ENCODE assay signal across 11 cellular contexts in the genomic region with DNA sequence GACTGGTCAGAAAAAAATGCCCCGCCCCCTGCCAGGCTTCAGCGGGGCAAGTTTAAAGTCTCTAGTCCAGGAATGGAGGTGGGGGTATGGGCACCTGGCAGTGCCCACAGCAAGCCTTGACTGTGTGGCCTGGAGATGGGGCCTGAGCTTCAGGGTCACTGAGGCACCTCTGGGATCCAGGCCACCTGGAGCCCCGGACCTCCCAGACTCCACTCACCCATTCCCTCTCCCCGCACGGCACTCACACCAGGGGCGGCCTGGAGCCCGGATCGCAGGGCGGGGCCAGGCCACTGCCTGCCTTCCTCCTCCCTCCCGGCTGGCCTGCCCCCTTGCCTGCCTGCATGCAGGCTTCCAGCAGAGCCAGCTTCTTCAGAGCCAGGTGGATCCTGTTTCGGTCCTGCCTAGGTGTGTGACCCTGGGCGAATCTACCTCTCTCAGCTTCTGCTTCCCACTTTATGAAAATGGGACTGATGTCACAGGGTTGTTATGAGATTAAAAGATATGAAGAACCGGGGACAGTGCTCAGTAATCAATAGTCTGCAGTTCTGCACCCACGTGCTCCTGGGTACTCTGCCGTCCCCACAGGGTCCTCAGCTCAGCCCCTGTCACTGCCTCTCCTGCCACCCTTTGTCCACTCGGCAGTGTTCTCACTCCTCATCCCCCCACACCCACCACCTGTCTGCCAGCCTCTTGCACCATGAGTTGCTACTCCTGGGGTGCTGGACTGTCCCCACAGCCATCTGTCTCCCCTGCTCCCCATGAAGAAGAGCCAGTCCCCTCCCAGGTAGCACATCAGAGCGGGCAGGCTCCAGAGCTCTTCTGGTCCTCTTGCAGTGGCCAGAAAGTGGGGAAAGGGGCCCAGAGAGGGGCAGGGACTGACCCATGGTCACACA. TPM values are rescaled to one million over a fixed set of nuclear protein-coding genes. Genes with fewer than 3 reads are reported as not detected.
DNase-seq lines count a peak whose midpoint lies in the region; ATAC-seq and TF ChIP-seq lines count a peak whose summit lies in the region.
"Had no signal": no experiment of that assay in that cellular context is flagged by ENCODE, and none has a peak within 500 bp of the region (broad histone marks: within the 10 kb centered on the region; RNA-seq: fewer than 3 reads in every experiment).

No MANE protein-coding gene starts in this region.

- H3K9me3 ChIP-seq in gastroesophageal sphincter: no peaks in the 10 kb centered on the region

- peaks cover 0 to 28% (median 6%) of the 10 kb centered on the region in 3 donors for H3K36me3 Mint-ChIP-seq in naive thymus-derived CD8-positive, alpha-beta T cell

- H3K4me1 Mint-ChIP-seq in naive thymus-derived CD8-positive, alpha-beta T cell: peaks cover 25 to 57% (median 51%) of the 10 kb centered on the region in 4 donors

- POLR2A ChIA-PET in naive thymus-derived CD8-positive, alpha-beta T cell (lab: Charles Lee): interaction anchor here (0.7 to 3.7 kb wide), 3 partner anchors 12 to 16 kb away, joined by 3 to 19 read pairs (median 13); no protein-coding TSS in a partner anchor

- no peak for TF ChIP-seq EP300 in gastroesophageal sphincter (IDR thresholded peaks at IDR 0.05)

- no peak for ATAC-seq in gastroesophageal sphincter
- no peak for ATAC-seq in naive thymus-derived CD8-positive, alpha-beta T cell
- ATAC-seq in HG03095 (IDR thresholded peaks at IDR 0.05; ENCODE audit: unreplicated experiment): no peak

- peak overlapping the region in 7 of 10 donors; percentile 11 to 67 (median 56) for H3K27ac Mint-ChIP-seq in naive thymus-derived CD8-positive, alpha-beta T cell

- H3K27me3 ChIP-seq in gastroesophageal sphincter: peaks cover 41% of the 10 kb centered on the region

- H3K27ac ChIP-seq in C4-2B (peak overlapping the region; percentile 30), gastroesophageal sphincter (peak overlapping the region in 3 of 4 donors; percentile 33 to 72 (median 67))

- H3K27me3 Mint-ChIP-seq in naive thymus-derived CD8-positive, alpha-beta T cell: peaks cover 0 to 10% (median 4%) of the 10 kb centered on the region in 5 donors

- peaks cover 0 to 43% of the 10 kb centered on the region in 2 donors for H3K36me3 ChIP-seq in gastroesophageal sphincter

- WGBS in gastroesophageal sphincter (ENCODE audit: low coverage in 1 of 2), 2 donors: 30 to 50% methylated on average over 2 to 4 of the region's 17 CpGs

- H3K4me1 ChIP-seq in gastroesophageal sphincter: peaks cover 0 to 99% (median 40%) of the 10 kb centered on the region in 3 donors

- no peaks in the 10 kb centered on the region for H3K9me3 Mint-ChIP-seq in naive thymus-derived CD8-positive, alpha-beta T cell

- no peak overlapping the region for H3K4me3 ChIP-seq in gastroesophageal sphincter

- no peak for TF ChIP-seq POLR2A in gastroesophageal sphincter (IDR thresholded peaks at IDR 0.05)

- DNase-seq in NCI-H2227 (lab: John Stamatoyannopoulos, UW; ENCODE audit: unreplicated experiment) (peak; percentile 35), KBM-7 (no peak), NCI-H2196 (lab: John Stamatoyannopoulos, UW; ENCODE audit: unreplicated experiment) (no peak)
- no peak for DNase-seq in naive thymus-derived CD8-positive, alpha-beta T cell
- DNase-seq in NK-92 treated with Interleukin-12 subunit alpha and Interleukin-12 subunit beta, amount 100 ng/mL, for 24 hours (lab: John Stamatoyannopoulos, UW): no peak
- DNase-seq: activated CD4-positive, alpha-beta T cell treated with anti-CD3 and anti-CD28 coated beads, Interleukin-2, amount 50 U/mL, for 48 hours; SHP77 had no signal

- in situ Hi-C loops in KBM-7 (cut with MboI; ENCODE audit: low pct_unique_long_range_greater_than_20kb, low sequenced_read_pairs): loop anchor here (25.0 kb wide), 1 partner anchor 102 kb away; no protein-coding TSS in a partner anchor

- TF ChIP-seq CTCF in C4-2B (conservative IDR thresholded peaks at IDR 0.05): no peak
- no peak for TF ChIP-seq CTCF in gastroesophageal sphincter (IDR thresholded peaks at IDR 0.05)

- no peak overlapping the region for H3K4me3 Mint-ChIP-seq in naive thymus-derived CD8-positive, alpha-beta T cell

RNA-seq across cellular contexts. Expression of gene TCAP, which starts 1.2 kb away (rescaled TPM):
- 1 to 10 TPM in 3 of 4 donors, under 1 TPM in 1; 0.25 to 3.6 (median 1.5) TPM for total RNA-seq in gastroesophageal sphincter
- 10 to 100 TPM in 1 of 2 experiments, 1 to 10 TPM in 1; 8.5 to 10.3 TPM for total RNA-seq in naive thymus-derived CD8-positive, alpha-beta T cell
- under 1 TPM in 1 of 3 donors, not detected in 2; 0.11 TPM for polyA plus RNA-seq in naive thymus-derived CD8-positive, alpha-beta T cell
- total RNA-seq: M059J had no signal

RNA-seq across cellular contexts. Expression of gene PNMT, which starts 4.3 kb away (rescaled TPM):
- total RNA-seq in gastroesophageal sphincter: 10 to 100 TPM in 1 of 4 donors, 1 to 10 TPM in 3; 6.7 to 11.7 (median 7.5) TPM
- total RNA-seq in naive thymus-derived CD8-positive, alpha-beta T cell: 1 to 10 TPM in 1 of 2 experiments, under 1 TPM in 1; 0.91 to 1.2 TPM
- polyA plus RNA-seq in naive thymus-derived CD8-positive, alpha-beta T cell: under 1 TPM in 2 of 3 donors, not detected in 1; 0.43 to 0.64 TPM
- total RNA-seq: M059J had no signal

RNA-seq across cellular contexts. Expression of gene PGAP3, which starts 23.9 kb away (rescaled TPM):
- total RNA-seq in gastroesophageal sphincter: 10 to 100 TPM in 3 of 4 donors, 1 to 10 TPM in 1; 9.9 to 13.6 (median 11.1) TPM
- total RNA-seq in naive thymus-derived CD8-positive, alpha-beta T cell: 10 to 100 TPM; 30.1 to 33.5 TPM
- 10 to 100 TPM; 14.2 to 17.7 (median 15.5) TPM for polyA plus RNA-seq in naive thymus-derived CD8-positive, alpha-beta T cell

RNA-seq across cellular contexts. Expression of gene STARD3, which starts 27.0 kb away (rescaled TPM):
- 10 to 100 TPM; 24.5 to 41.4 (median 27.5) TPM for total RNA-seq in gastroesophageal sphincter
- total RNA-seq in naive thymus-derived CD8-positive, alpha-beta T cell: 100 to 1,000 TPM; 154 to 167 TPM
- polyA plus RNA-seq in naive thymus-derived CD8-positive, alpha-beta T cell: 10 to 100 TPM; 37.4 to 51.6 (median 43.0) TPM

RNA-seq across cellular contexts. Expression of gene ERBB2, which starts 35.9 kb away (rescaled TPM):
- 10 to 100 TPM; 43.3 to 60.8 (median 48.2) TPM for total RNA-seq in gastroesophageal sphincter
- 1 to 10 TPM; 5.6 to 8.7 TPM for total RNA-seq in naive thymus-derived CD8-positive, alpha-beta T cell
- 1 to 10 TPM in 2 of 3 donors, under 1 TPM in 1; 0.85 to 2.4 (median 1.5) TPM for polyA plus RNA-seq in naive thymus-derived CD8-positive, alpha-beta T cell
